ENCODE assay signal across 15 cellular contexts in genomic region chr11:116234989-116235567, GRCh38.
DNase-seq lines count a peak whose midpoint lies in the region; ATAC-seq and TF ChIP-seq lines count a peak whose summit lies in the region.
"Had no signal": no experiment of that assay in that cellular context is flagged by ENCODE, and none has a peak within 500 bp of the region (broad histone marks: within the 10 kb centered on the region; RNA-seq: fewer than 3 reads in every experiment).

No MANE protein-coding gene starts in this region.

- H3K4me3 Mint-ChIP-seq in Caco-2 (ENCODE audit: unreplicated experiment) = no peak overlapping the region
- H3K4me3 Mint-ChIP-seq: CD4-positive, alpha-beta memory T cell had no signal

- intact Hi-C loops in Caco-2 (cut with micrococcal nuclease; ENCODE audit: unreplicated experiment) = no loop called here

- no peak overlapping the region for H3K4me3 ChIP-seq in Caco-2 (ENCODE audit: low read depth, low read length)
- no peak overlapping the region for H3K4me3 ChIP-seq in H7 (ENCODE audit: insufficient read depth, low read depth, low read length)
- H3K4me3 ChIP-seq: PC-9 had no signal

- H3K36me3 ChIP-seq in Caco-2 (ENCODE audit: control insufficient read depth, insufficient read depth, low read length) = no peaks in the 10 kb centered on the region
- H3K36me3 ChIP-seq in H7 (replicated peaks; ENCODE audit: control insufficient read depth, insufficient read depth, low read length) = no peaks in the 10 kb centered on the region
- H3K36me3 ChIP-seq: BE2C had no signal

- H3K27me3 ChIP-seq in Caco-2 (replicated peaks; ENCODE audit: control insufficient read depth, insufficient read depth, low read length) = no peaks in the 10 kb centered on the region
- H3K27me3 ChIP-seq in H7 (ENCODE audit: control insufficient read depth, insufficient read depth, low read length) = no peaks in the 10 kb centered on the region
- H3K27me3 ChIP-seq: BE2C had no signal

- H3K27me3 Mint-ChIP-seq in Caco-2 (ENCODE audit: insufficient read depth, unreplicated experiment) = peaks cover 4% of the 10 kb centered on the region

- no peaks in the 10 kb centered on the region for H3K4me1 ChIP-seq in Caco-2

- H3K9me3 ChIP-seq in Caco-2 = no peaks in the 10 kb centered on the region
- H3K9me3 ChIP-seq: BE2C had no signal

- no peaks in the 10 kb centered on the region for H3K9me3 Mint-ChIP-seq in Caco-2 (ENCODE audit: unreplicated experiment)

- no peak overlapping the region for H3K27ac Mint-ChIP-seq in Caco-2 (ENCODE audit: unreplicated experiment)
- H3K27ac Mint-ChIP-seq: CD4-positive, alpha-beta memory T cell had no signal

- CTCF ChIA-PET in Caco-2 (lab: Charles Lee) = interaction anchor here (0.7 to 1.6 kb wide), 3 partner anchors 13 to 66 kb away, joined by 4 to 6 read pairs (median 4); no protein-coding TSS in a partner anchor

- no peak for ATAC-seq in HG03354 (IDR thresholded peaks at IDR 0.05; ENCODE audit: poor library complexity, severe bottlenecking, unreplicated experiment)
- no peak for ATAC-seq in GM18498 (IDR thresholded peaks at IDR 0.05; ENCODE audit: unreplicated experiment)

- peak; percentile 25 to 50 for TF ChIP-seq CTCF in Caco-2 (IDR thresholded peaks at IDR 0.05; ENCODE audit: insufficient read depth in 1 of 2, low read depth in 1 of 2, low read length in 1 of 2, severe bottlenecking in 1 of 2, unreplicated experiment in 1 of 2)

- DNase-seq in Caco-2 (peak; percentile 39 to 64), H7 (peak; percentile 69), NCI-H345 (lab: John Stamatoyannopoulos, UW) (peak; percentile 91), islet precursor cell (peak; percentile 67), SW 1271 (lab: John Stamatoyannopoulos, UW) (no peak)
- DNase-seq: BE2C; CD4-positive, alpha-beta memory T cell; HCEC 1CT; KBM-7; NCI-H2107; NCI-H446 treated with DMSO at 0.1 percent for 48 hours; PC-9; T-helper 1 cell had no signal

- H3K4me1 Mint-ChIP-seq in Caco-2 (ENCODE audit: low read depth, unreplicated experiment) = no peaks in the 10 kb centered on the region
- H3K4me1 Mint-ChIP-seq: CD4-positive, alpha-beta memory T cell had no signal

- H3K36me3 Mint-ChIP-seq in Caco-2 (ENCODE audit: insufficient read depth, unreplicated experiment) = no peaks in the 10 kb centered on the region
- H3K36me3 Mint-ChIP-seq: CD4-positive, alpha-beta memory T cell had no signal

- POLR2A ChIA-PET in Caco-2 (lab: Charles Lee) = no interaction called here

- no TSS peak for BruUV-seq in Caco-2 (replicated peaks; lab: Mats Ljungman, UMichigan)

Comparison
In these comparisons a context has a peak if more than half of its experiments do, and no peak if none do; other contexts are left out.
1. DNase-seq: peak in Caco-2 (2 of 2), H7 (single experiment), NCI-H345 (single experiment) and islet precursor cell (single experiment); none in SW 1271 (0 of 2).